ENCODE assay signal across 11 cellular contexts in genomic region chr17:18191967-18192366, GRCh38. TPM values are rescaled to one million over a fixed set of nuclear protein-coding genes. Genes with fewer than 3 reads are reported as not detected.
DNase-seq lines count a peak whose midpoint lies in the region; ATAC-seq and TF ChIP-seq lines count a peak whose summit lies in the region.
"Had no signal": no experiment of that assay in that cellular context is flagged by ENCODE, and none has a peak within 500 bp of the region (broad histone marks: within the 10 kb centered on the region; RNA-seq: fewer than 3 reads in every experiment).

No MANE protein-coding gene starts in this region.

- no peak overlapping the region for H3K4me2 ChIP-seq in PC-9

- H3K9me3 Mint-ChIP-seq in activated CD8-positive, alpha-beta T cell treated with anti-CD3 and anti-CD28 coated beads for 36 hours, result no peaks in the 10 kb centered on the region
- no peaks in the 10 kb centered on the region for H3K9me3 Mint-ChIP-seq in activated CD8-positive, alpha-beta T cell treated with anti-CD3 and anti-CD28 coated beads, Interleukin-2, amount 10 ng/mL, durations not matched to agents 7 days and 5 days (ENCODE audit: insufficient read depth)
- H3K9me3 Mint-ChIP-seq: T-cell had no signal

- H3K27ac ChIP-seq in PC-9 (no peak overlapping the region), stomach smooth muscle (ENCODE audit: low read length) (peak overlapping the region; percentile 55)

- no peaks in the 10 kb centered on the region for H3K27me3 Mint-ChIP-seq in activated CD8-positive, alpha-beta T cell treated with anti-CD3 and anti-CD28 coated beads for 36 hours
- no peaks in the 10 kb centered on the region for H3K27me3 Mint-ChIP-seq in activated CD8-positive, alpha-beta T cell treated with anti-CD3 and anti-CD28 coated beads, Interleukin-2, amount 10 ng/mL, durations not matched to agents 7 days and 5 days (ENCODE audit: low read depth)
- H3K27me3 Mint-ChIP-seq: T-cell had no signal

- ATAC-seq in activated CD8-positive, alpha-beta T cell treated with anti-CD3 and anti-CD28 coated beads for 36 hours, result peak; percentile 38
- ATAC-seq in activated CD8-positive, alpha-beta T cell treated with anti-CD3 and anti-CD28 coated beads, Interleukin-2, amount 10 ng/mL, durations not matched to agents 7 days and 5 days, result no peak
- ATAC-seq in HG03280 (IDR thresholded peaks at IDR 0.05; ENCODE audit: unreplicated experiment), result no peak
- ATAC-seq in HG03139 (IDR thresholded peaks at IDR 0.05; ENCODE audit: unreplicated experiment), result no peak
- ATAC-seq in GM18873 (IDR thresholded peaks at IDR 0.05; ENCODE audit: low FRiP score, unreplicated experiment), result no peak

- H3K4me3 ChIP-seq in PC-9 (no peak overlapping the region), fibroblast of pulmonary artery (replicated peaks; ENCODE audit: low read depth, low read length) (no peak overlapping the region), stomach smooth muscle (ENCODE audit: low read length in 2 of 2) (no peak overlapping the region)

- H3K79me2 ChIP-seq in PC-9 (ENCODE audit: low read depth), result peaks cover 85% of the 10 kb centered on the region

- no peak overlapping the region for H3K4me3 Mint-ChIP-seq in activated CD8-positive, alpha-beta T cell treated with anti-CD3 and anti-CD28 coated beads for 36 hours
- H3K4me3 Mint-ChIP-seq in activated CD8-positive, alpha-beta T cell treated with anti-CD3 and anti-CD28 coated beads, Interleukin-2, amount 10 ng/mL, durations not matched to agents 7 days and 5 days, result no peak overlapping the region

- H3K36me3 Mint-ChIP-seq in activated CD8-positive, alpha-beta T cell treated with anti-CD3 and anti-CD28 coated beads for 36 hours (ENCODE audit: low read depth), result peaks cover 61% of the 10 kb centered on the region
- peaks cover 68% of the 10 kb centered on the region for H3K36me3 Mint-ChIP-seq in activated CD8-positive, alpha-beta T cell treated with anti-CD3 and anti-CD28 coated beads, Interleukin-2, amount 10 ng/mL, durations not matched to agents 7 days and 5 days (ENCODE audit: low read depth)

- H3K9ac ChIP-seq in stomach smooth muscle (ENCODE audit: low read length in 2 of 2), result no peak overlapping the region

- POLR2A ChIA-PET in activated CD8-positive, alpha-beta T cell treated with anti-CD3 and anti-CD28 coated beads for 36 hours (lab: Charles Lee), result interaction anchor here (0.6 kb wide), 1 partner anchor 32 kb away, joined by 3 read pairs; no protein-coding TSS in a partner anchor
- POLR2A ChIA-PET in activated CD8-positive, alpha-beta T cell treated with anti-CD3 and anti-CD28 coated beads, Interleukin-2, amount 10 ng/mL, durations not matched to agents 7 days and 5 days (lab: Charles Lee), result no interaction called here
- POLR2A ChIA-PET in PC-9 (lab: Charles Lee; ENCODE audit: unreplicated experiment), result no interaction called here

- no peak overlapping the region for H2AFZ ChIP-seq in PC-9

- H3K27me3 ChIP-seq in PC-9 (ENCODE audit: insufficient read depth, low read depth), result no peaks in the 10 kb centered on the region
- no peaks in the 10 kb centered on the region for H3K27me3 ChIP-seq in stomach smooth muscle (ENCODE audit: control insufficient read depth in 1 of 2, insufficient read depth in 2 of 2, low read length in 2 of 2)

- H3F3A ChIP-seq in PC-9 (ENCODE audit: insufficient read depth, low read depth), result no peaks in the 10 kb centered on the region; the same call in none of the 2 replicates

- H3K4me1 ChIP-seq in PC-9 (replicated peaks; ENCODE audit: insufficient read depth) (peaks cover 10% of the 10 kb centered on the region), stomach smooth muscle (ENCODE audit: control insufficient read depth, insufficient read depth, low read length) (peaks cover 56% of the 10 kb centered on the region)

- H3K4me1 Mint-ChIP-seq in activated CD8-positive, alpha-beta T cell treated with anti-CD3 and anti-CD28 coated beads for 36 hours (ENCODE audit: low read depth), result peaks cover 74% of the 10 kb centered on the region
- H3K4me1 Mint-ChIP-seq in activated CD8-positive, alpha-beta T cell treated with anti-CD3 and anti-CD28 coated beads, Interleukin-2, amount 10 ng/mL, durations not matched to agents 7 days and 5 days (ENCODE audit: low read depth), result peaks cover 46% of the 10 kb centered on the region

- no peak for TF ChIP-seq CTCF in activated CD8-positive, alpha-beta T cell treated with anti-CD3 and anti-CD28 coated beads for 36 hours (IDR thresholded peaks at IDR 0.05)
- TF ChIP-seq CTCF in PC-9 (conservative IDR thresholded peaks at IDR 0.05) (0 out of 2 replicates have a peak, but pooled peaks have one; percentile 27), fibroblast of pulmonary artery (IDR thresholded peaks at IDR 0.05; ENCODE audit: low read length, missing control alignments) (peak; percentile 35)

- intact Hi-C loops in activated CD8-positive, alpha-beta T cell treated with anti-CD3 and anti-CD28 coated beads for 36 hours (cut with micrococcal nuclease), result no loop called here
- intact Hi-C loops in PC-9 (cut with micrococcal nuclease; ENCODE audit: unreplicated experiment), result no loop called here

- DNase-seq in activated CD8-positive, alpha-beta T cell treated with anti-CD3 and anti-CD28 coated beads for 36 hours, result peak; percentile 24
- DNase-seq in activated CD8-positive, alpha-beta T cell treated with anti-CD3 and anti-CD28 coated beads, Interleukin-2, amount 10 ng/mL, durations not matched to agents 7 days and 5 days, result no peak
- DNase-seq in PC-9 (no peak), fibroblast of pulmonary artery (ENCODE audit: low read depth) (no peak)
- DNase-seq: AML-193, NCI-H1092 treated with DMSO at 0.1 percent for 48 hours had no signal

- H4K20me1 ChIP-seq in PC-9 (ENCODE audit: insufficient read depth), result peaks cover 66% of the 10 kb centered on the region

- H3K9me2 ChIP-seq in PC-9 (ENCODE audit: insufficient read depth), result no peaks in the 10 kb centered on the region

- BruUV-seq in PC-9 (replicated peaks; lab: Mats Ljungman, UMichigan), result no TSS peak

- CTCF ChIA-PET in activated CD8-positive, alpha-beta T cell treated with anti-CD3 and anti-CD28 coated beads for 36 hours (lab: Charles Lee), result interaction anchor here (0.9 to 7.3 kb wide), 5 partner anchors 22 to 53 kb away, joined by 3 to 43 read pairs (median 5); no protein-coding TSS in a partner anchor
- CTCF ChIA-PET in activated CD8-positive, alpha-beta T cell treated with anti-CD3 and anti-CD28 coated beads, Interleukin-2, amount 10 ng/mL, durations not matched to agents 7 days and 5 days (lab: Charles Lee), result interaction anchor here (2.1 kb wide), 1 partner anchor 10 kb away, joined by 7 read pairs; no protein-coding TSS in a partner anchor
- CTCF ChIA-PET in PC-9 (lab: Charles Lee), result no interaction called here

- H3K36me3 ChIP-seq in PC-9 (ENCODE audit: low read depth), result peaks cover 21% of the 10 kb centered on the region
- peaks cover 21 to 24% of the 10 kb centered on the region in 2 donors for H3K36me3 ChIP-seq in stomach smooth muscle (ENCODE audit: control insufficient read depth in 2 of 2, insufficient read depth in 2 of 2, low read length in 2 of 2)

- H3K27ac Mint-ChIP-seq in activated CD8-positive, alpha-beta T cell treated with anti-CD3 and anti-CD28 coated beads for 36 hours, result no peak overlapping the region
- H3K27ac Mint-ChIP-seq in activated CD8-positive, alpha-beta T cell treated with anti-CD3 and anti-CD28 coated beads, Interleukin-2, amount 10 ng/mL, durations not matched to agents 7 days and 5 days, result no peak overlapping the region

- H3K9me3 ChIP-seq in PC-9 (ENCODE audit: insufficient read depth, low read depth) (no peaks in the 10 kb centered on the region), stomach smooth muscle (ENCODE audit: control insufficient read depth in 2 of 2, low read length in 2 of 2) (no peaks in the 10 kb centered on the region)

RNA-seq across cellular contexts. Expression of gene ALKBH5, which starts 8.3 kb away (rescaled TPM):
- total RNA-seq in activated CD8-positive, alpha-beta T cell treated with anti-CD3 and anti-CD28 coated beads for 36 hours, result 100 to 1,000 TPM; 213 to 217 TPM
- 100 to 1,000 TPM; 117 to 121 TPM for total RNA-seq in activated CD8-positive, alpha-beta T cell treated with anti-CD3 and anti-CD28 coated beads, Interleukin-2, amount 10 ng/mL, durations not matched to agents 7 days and 5 days
- total RNA-seq in PC-9 (2021), result 101 and 117 TPM in 2 replicates

RNA-seq across cellular contexts. Expression of gene LLGL1, which starts 33.5 kb away (rescaled TPM):
- 10 to 100 TPM; 15.1 to 17.6 TPM for total RNA-seq in activated CD8-positive, alpha-beta T cell treated with anti-CD3 and anti-CD28 coated beads for 36 hours
- total RNA-seq in activated CD8-positive, alpha-beta T cell treated with anti-CD3 and anti-CD28 coated beads, Interleukin-2, amount 10 ng/mL, durations not matched to agents 7 days and 5 days, result 10 to 100 TPM; 27.1 to 27.3 TPM
- total RNA-seq in PC-9 (2021), result 44.9 and 57.6 TPM in 2 replicates
